ENCODE assay signal across 15 cellular contexts in genomic region chr15:44675911-44676310, GRCh38. TPM values are rescaled to one million over a fixed set of nuclear protein-coding genes. Genes with fewer than 3 reads are reported as not detected.
A peak's percentile ranks its signal among the peaks of the same experiment; 100 is the strongest.
DNase-seq lines count a peak whose midpoint lies in the region; ATAC-seq and TF ChIP-seq lines count a peak whose summit lies in the region.
"Had no signal": no experiment of that assay in that cellular context is flagged by ENCODE, and none has a peak within 500 bp of the region (broad histone marks: within the 10 kb centered on the region; RNA-seq: fewer than 3 reads in every experiment).

No MANE protein-coding gene starts in this region.

- peaks cover 36% of the 10 kb centered on the region for H3K36me3 Mint-ChIP-seq in activated naive CD4-positive, alpha-beta T cell treated with anti-CD3 and anti-CD28 coated beads, Interleukin-2, amount 10 ng/mL, durations not matched to agents 7 days and 5 days
- H3K36me3 Mint-ChIP-seq in activated CD4-positive, alpha-beta memory T cell treated with anti-CD3 and anti-CD28 coated beads, Interleukin-2, amount 10 ng/mL, durations not matched to agents 7 days and 5 days (ENCODE audit: low read depth): peaks cover 40% of the 10 kb centered on the region
- peaks cover 15% of the 10 kb centered on the region for H3K36me3 Mint-ChIP-seq in effector memory CD8-positive, alpha-beta T cell (ENCODE audit: insufficient read depth)
- H3K36me3 Mint-ChIP-seq: brain had no signal

- no peaks in the 10 kb centered on the region for H3K9me3 ChIP-seq in upper lobe of right lung
- H3K9me3 ChIP-seq: heart left ventricle, thoracic aorta had no signal

- ATAC-seq in effector memory CD8-positive, alpha-beta T cell (replicated peaks): no peak
- ATAC-seq in upper lobe of right lung (no peak), GM18909 (IDR thresholded peaks at IDR 0.05; ENCODE audit: poor library complexity, unreplicated experiment) (no peak), GM18520 (IDR thresholded peaks at IDR 0.05; ENCODE audit: unreplicated experiment) (no peak)
- ATAC-seq: heart left ventricle had no signal

- intact Hi-C loops in upper lobe of right lung (cut with DNase I): no loop called here

- H3K27me3 Mint-ChIP-seq in activated naive CD4-positive, alpha-beta T cell treated with anti-CD3 and anti-CD28 coated beads, Interleukin-2, amount 10 ng/mL, durations not matched to agents 7 days and 5 days: no peaks in the 10 kb centered on the region
- H3K27me3 Mint-ChIP-seq in activated CD4-positive, alpha-beta memory T cell treated with anti-CD3 and anti-CD28 coated beads, Interleukin-2, amount 10 ng/mL, durations not matched to agents 7 days and 5 days: no peaks in the 10 kb centered on the region
- H3K27me3 Mint-ChIP-seq in effector memory CD8-positive, alpha-beta T cell: no peaks in the 10 kb centered on the region

- peaks cover 7% of the 10 kb centered on the region for H3K9me3 Mint-ChIP-seq in activated naive CD4-positive, alpha-beta T cell treated with anti-CD3 and anti-CD28 coated beads, Interleukin-2, amount 10 ng/mL, durations not matched to agents 7 days and 5 days
- peaks cover 3% of the 10 kb centered on the region for H3K9me3 Mint-ChIP-seq in activated CD4-positive, alpha-beta memory T cell treated with anti-CD3 and anti-CD28 coated beads, Interleukin-2, amount 10 ng/mL, durations not matched to agents 7 days and 5 days
- peaks cover 2 to 11% of the 10 kb centered on the region in 2 donors for H3K9me3 Mint-ChIP-seq in effector memory CD8-positive, alpha-beta T cell

- POLR2A ChIA-PET in activated CD4-positive, alpha-beta memory T cell treated with anti-CD3 and anti-CD28 coated beads, Interleukin-2, amount 10 ng/mL, durations not matched to agents 7 days and 5 days (lab: Charles Lee): interaction anchor here (3.4 to 35.5 kb wide), 3 partner anchors 10 to 45 kb away, joined by 47 to 4153 read pairs (median 232); partner anchors contain the start of genes B2M, PATL2, SPG11 and TRIM69

- TF ChIP-seq CTCF in upper lobe of right lung (IDR thresholded peaks at IDR 0.05): no peak

- H3K27ac ChIP-seq in upper lobe of right lung: peak overlapping the region; percentile 45
- H3K27ac ChIP-seq: thoracic aorta had no signal

- peak overlapping the region; percentile 60 for H3K4me3 Mint-ChIP-seq in activated naive CD4-positive, alpha-beta T cell treated with anti-CD3 and anti-CD28 coated beads, Interleukin-2, amount 10 ng/mL, durations not matched to agents 7 days and 5 days
- peak overlapping the region; percentile 65 for H3K4me3 Mint-ChIP-seq in activated CD4-positive, alpha-beta memory T cell treated with anti-CD3 and anti-CD28 coated beads, Interleukin-2, amount 10 ng/mL, durations not matched to agents 7 days and 5 days
- H3K4me3 Mint-ChIP-seq in effector memory CD8-positive, alpha-beta T cell: peak overlapping the region; percentile 73 to 84
- H3K4me3 Mint-ChIP-seq: brain had no signal

- H3K36me3 ChIP-seq in upper lobe of right lung: no peaks in the 10 kb centered on the region
- H3K36me3 ChIP-seq: heart left ventricle, thoracic aorta had no signal

- no peak for DNase-seq in activated naive CD4-positive, alpha-beta T cell treated with anti-CD3 and anti-CD28 coated beads, Interleukin-2, amount 10 ng/mL, durations not matched to agents 7 days and 5 days
- no peak for DNase-seq in activated naive CD4-positive, alpha-beta T cell (lab: John Stamatoyannopoulos, UW)
- no peak for DNase-seq in activated CD4-positive, alpha-beta memory T cell treated with anti-CD3 and anti-CD28 coated beads, Interleukin-2, amount 10 ng/mL, durations not matched to agents 7 days and 5 days
- no peak for DNase-seq in effector memory CD8-positive, alpha-beta T cell
- DNase-seq in upper lobe of right lung: no peak
- no peak for DNase-seq in MV-4-11 (lab: John Stamatoyannopoulos, UW)
- DNase-seq: heart left ventricle; NCI-H2029 treated with DMSO at 0.1 percent for 48 hours; NCI-H446; nucleus accumbens; stimulated activated CD4-positive, alpha-beta T cell treated with anti-CD3 and anti-CD28 coated beads, Interleukin-12 subunit alpha, Interleukin-12 subunit beta, amount 100 ng/mL, for 4 hours had no signal

- peak overlapping the region; percentile 98 for H3K27ac Mint-ChIP-seq in activated naive CD4-positive, alpha-beta T cell treated with anti-CD3 and anti-CD28 coated beads, Interleukin-2, amount 10 ng/mL, durations not matched to agents 7 days and 5 days
- peak overlapping the region; percentile 94 for H3K27ac Mint-ChIP-seq in activated CD4-positive, alpha-beta memory T cell treated with anti-CD3 and anti-CD28 coated beads, Interleukin-2, amount 10 ng/mL, durations not matched to agents 7 days and 5 days
- H3K27ac Mint-ChIP-seq in effector memory CD8-positive, alpha-beta T cell: peak overlapping the region; percentile 93 to 98
- H3K27ac Mint-ChIP-seq: brain had no signal

- no peaks in the 10 kb centered on the region for H3K27me3 ChIP-seq in upper lobe of right lung
- H3K27me3 ChIP-seq: heart left ventricle had no signal

- no peak overlapping the region for H3K4me3 ChIP-seq in upper lobe of right lung
- H3K4me3 ChIP-seq: thoracic aorta had no signal

- H3K4me1 Mint-ChIP-seq in activated naive CD4-positive, alpha-beta T cell treated with anti-CD3 and anti-CD28 coated beads, Interleukin-2, amount 10 ng/mL, durations not matched to agents 7 days and 5 days: peaks cover 88% of the 10 kb centered on the region
- peaks cover 77% of the 10 kb centered on the region for H3K4me1 Mint-ChIP-seq in activated CD4-positive, alpha-beta memory T cell treated with anti-CD3 and anti-CD28 coated beads, Interleukin-2, amount 10 ng/mL, durations not matched to agents 7 days and 5 days
- peaks cover 64 to 77% of the 10 kb centered on the region in 2 donors for H3K4me1 Mint-ChIP-seq in effector memory CD8-positive, alpha-beta T cell (ENCODE audit: low read depth in 2 of 2)
- H3K4me1 Mint-ChIP-seq: brain had no signal

- CTCF ChIA-PET in activated naive CD4-positive, alpha-beta T cell treated with anti-CD3 and anti-CD28 coated beads, Interleukin-2, amount 10 ng/mL, durations not matched to agents 7 days and 5 days (lab: Charles Lee): interaction anchor here (0.8 to 3.4 kb wide), 2 partner anchors 10 to 62 kb away, joined by 3 to 42 read pairs; partner anchors contain the start of gene SPG11
- CTCF ChIA-PET in activated CD4-positive, alpha-beta memory T cell treated with anti-CD3 and anti-CD28 coated beads, Interleukin-2, amount 10 ng/mL, durations not matched to agents 7 days and 5 days (lab: Charles Lee): interaction anchor here (2.8 kb wide), 1 partner anchor 12 kb away, joined by 45 read pairs; the partner anchor contains the start of gene SPG11

- H3K4me1 ChIP-seq in upper lobe of right lung: no peaks in the 10 kb centered on the region

RNA-seq across cellular contexts. Expression of gene SPG11, which starts 12.4 kb away (rescaled TPM):
- total RNA-seq in activated CD4-positive, alpha-beta memory T cell treated with anti-CD3 and anti-CD28 coated beads, Interleukin-2, amount 10 ng/mL, durations not matched to agents 7 days and 5 days: 10 to 100 TPM; 76.9 to 84.4 TPM
- total RNA-seq in upper lobe of right lung: 97.6 TPM

RNA-seq across cellular contexts. Expression of gene PATL2, which starts 35.2 kb away (rescaled TPM):
- 10 to 100 TPM; 36.3 to 36.8 TPM for total RNA-seq in activated CD4-positive, alpha-beta memory T cell treated with anti-CD3 and anti-CD28 coated beads, Interleukin-2, amount 10 ng/mL, durations not matched to agents 7 days and 5 days
- total RNA-seq in upper lobe of right lung: 3.7 TPM

RNA-seq across cellular contexts. Expression of gene B2M, which starts 35.4 kb away (rescaled TPM):
- 1,000 to 10,000 TPM; 9,723 to 9,975 TPM for total RNA-seq in activated CD4-positive, alpha-beta memory T cell treated with anti-CD3 and anti-CD28 coated beads, Interleukin-2, amount 10 ng/mL, durations not matched to agents 7 days and 5 days
- 4,033 TPM for total RNA-seq in upper lobe of right lung
